In the genomic region with DNA sequence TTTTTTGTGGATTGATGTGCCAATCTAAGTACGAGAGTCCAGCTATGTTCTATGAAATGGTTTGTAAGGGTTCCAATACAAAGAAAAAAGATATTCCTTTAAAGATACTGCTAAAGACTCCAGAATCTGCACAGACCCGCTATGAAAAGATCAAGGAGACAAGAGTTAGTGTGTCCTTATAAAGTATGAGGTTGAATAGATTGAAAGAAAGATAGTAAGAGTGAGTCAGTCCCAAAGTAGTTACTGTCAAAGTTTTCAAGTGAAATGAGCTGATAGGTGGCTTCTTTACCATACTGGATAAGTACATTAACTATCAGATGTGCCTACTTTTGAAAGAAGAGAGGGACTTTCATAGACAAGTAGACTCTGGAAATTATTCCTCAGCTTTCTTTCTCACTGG, we compare ENCODE assay signal across 1 cellular context.
TF ChIP-seq lines count a peak whose summit lies in the region.

No MANE protein-coding gene starts in this region.

TF ChIP-seq in K562, 482 proteins besides CTCF, POLR2A, EP300 and RAD21 (continued from another document):
- TF ChIP-seq, protein P1, sequence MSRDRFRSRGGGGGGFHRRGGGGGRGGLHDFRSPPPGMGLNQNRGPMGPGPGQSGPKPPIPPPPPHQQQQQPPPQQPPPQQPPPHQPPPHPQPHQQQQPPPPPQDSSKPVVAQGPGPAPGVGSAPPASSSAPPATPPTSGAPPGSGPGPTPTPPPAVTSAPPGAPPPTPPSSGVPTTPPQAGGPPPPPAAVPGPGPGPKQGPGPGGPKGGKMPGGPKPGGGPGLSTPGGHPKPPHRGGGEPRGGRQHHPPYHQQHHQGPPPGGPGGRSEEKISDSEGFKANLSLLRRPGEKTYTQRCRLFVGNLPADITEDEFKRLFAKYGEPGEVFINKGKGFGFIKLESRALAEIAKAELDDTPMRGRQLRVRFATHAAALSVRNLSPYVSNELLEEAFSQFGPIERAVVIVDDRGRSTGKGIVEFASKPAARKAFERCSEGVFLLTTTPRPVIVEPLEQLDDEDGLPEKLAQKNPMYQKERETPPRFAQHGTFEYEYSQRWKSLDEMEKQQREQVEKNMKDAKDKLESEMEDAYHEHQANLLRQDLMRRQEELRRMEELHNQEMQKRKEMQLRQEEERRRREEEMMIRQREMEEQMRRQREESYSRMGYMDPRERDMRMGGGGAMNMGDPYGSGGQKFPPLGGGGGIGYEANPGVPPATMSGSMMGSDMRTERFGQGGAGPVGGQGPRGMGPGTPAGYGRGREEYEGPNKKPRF (IDR thresholded peaks at IDR 0.05; ENCODE audit: low read depth, low read length) = no peak
- no peak for TF ChIP-seq SIN3B (IDR thresholded peaks at IDR 0.05; ENCODE audit: low read depth)
